ENCODE assay signal across 7 cellular contexts in the genomic region with DNA sequence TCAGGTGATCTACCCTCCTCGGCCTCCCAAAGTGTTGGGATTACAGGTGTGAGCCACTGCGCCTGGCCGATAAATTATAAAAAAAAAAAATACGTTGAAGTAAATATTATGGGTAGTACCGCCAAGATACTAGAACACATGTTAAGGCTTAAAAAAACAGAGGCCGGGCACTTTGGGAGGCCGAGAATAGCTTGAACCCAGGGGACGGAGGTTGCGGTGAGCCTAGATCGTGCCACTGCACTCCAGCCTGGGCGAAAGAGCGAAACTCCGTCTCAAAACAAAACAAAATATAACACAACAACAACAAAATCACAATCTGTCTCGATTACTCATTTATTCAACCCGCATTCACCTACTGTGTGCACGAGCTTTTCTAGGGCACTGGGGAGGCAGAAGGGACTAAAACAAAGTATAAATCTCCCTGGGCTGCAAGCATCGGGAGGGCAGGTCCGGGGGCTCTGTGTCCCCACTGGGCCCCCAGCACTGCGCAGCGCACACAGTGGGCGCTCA. TPM values are rescaled to one million over a fixed set of nuclear protein-coding genes. Genes with fewer than 3 reads are reported as not detected.
DNase-seq lines count a peak whose midpoint lies in the region; FAIRE-seq and TF ChIP-seq lines count a peak whose summit lies in the region.

No MANE protein-coding gene starts in this region.

- peak overlapping the region; percentile 82 for H3K4me2 ChIP-seq in keratinocyte (ENCODE audit: control insufficient read depth, extremely low read depth, insufficient read depth, low read depth, low read length)

- H3K36me3 ChIP-seq in HUES48 (ENCODE audit: control insufficient read depth, insufficient read depth, low read length) = no peaks in the 10 kb centered on the region
- H3K36me3 ChIP-seq in keratinocyte (ENCODE audit: control insufficient read depth in 2 of 2, extremely low read depth in 1 of 2, insufficient read depth in 2 of 2, low read length in 2 of 2) = peaks cover 0 to 2% of the 10 kb centered on the region in 2 experiments
- H3K36me3 ChIP-seq in subcutaneous abdominal adipose tissue (ENCODE audit: control insufficient read depth in 5 of 5, insufficient read depth in 5 of 5, low read length in 5 of 5) = no peaks in the 10 kb centered on the region

- DNase-seq in activated naive CD8-positive, alpha-beta T cell treated with anti-CD3 and anti-CD28 coated beads for 36 hours = no peak
- DNase-seq in keratinocyte (ENCODE audit: low read depth, low spot score) (no peak), T-helper 9 cell (no peak), NCI-H2029 treated with DMSO at 0.1 percent for 48 hours (lab: John Stamatoyannopoulos, UW) (no peak), NCI-H1930 (lab: John Stamatoyannopoulos, UW) (no peak)

- H2AFZ ChIP-seq in keratinocyte (ENCODE audit: control insufficient read depth, low read length) = peak overlapping the region; percentile 83

- peaks cover 3% of the 10 kb centered on the region for H3K27me3 Mint-ChIP-seq in activated naive CD8-positive, alpha-beta T cell treated with anti-CD3 and anti-CD28 coated beads for 36 hours

- H3K9me3 Mint-ChIP-seq in activated naive CD8-positive, alpha-beta T cell treated with anti-CD3 and anti-CD28 coated beads for 36 hours = no peaks in the 10 kb centered on the region

- no peaks in the 10 kb centered on the region for H3K9me1 ChIP-seq in keratinocyte (ENCODE audit: control insufficient read depth, extremely low read depth, insufficient read depth, low read length)

- peaks cover 34% of the 10 kb centered on the region for H3K79me2 ChIP-seq in keratinocyte (ENCODE audit: control insufficient read depth, insufficient read depth, low read length)

- H3K27me3 ChIP-seq in HUES48 (ENCODE audit: control insufficient read depth, insufficient read depth, low read length) (no peaks in the 10 kb centered on the region), keratinocyte (ENCODE audit: control insufficient read depth, extremely low read depth, insufficient read depth, low read length) (no peaks in the 10 kb centered on the region), subcutaneous abdominal adipose tissue (ENCODE audit: control insufficient read depth in 5 of 5, insufficient read depth in 4 of 5, low read length in 5 of 5) (no peaks in the 10 kb centered on the region)

- no peak for FAIRE-seq in keratinocyte (lab: Jason Lieb, UNC)

- TF ChIP-seq CTCF in keratinocyte (optimal IDR thresholded peaks at IDR 0.05 in 1 of 3, IDR thresholded peaks at IDR 0.05 in 1 of 3, conservative IDR thresholded peaks at IDR 0.05 in 1 of 3; ENCODE audit: extremely low read depth in 1 of 3, insufficient read depth in 2 of 3, low read length in 3 of 3) = no peak

- peak overlapping the region; percentile 82 for H3K4me3 Mint-ChIP-seq in activated naive CD8-positive, alpha-beta T cell treated with anti-CD3 and anti-CD28 coated beads for 36 hours

- H3K27ac ChIP-seq in HUES48 (ENCODE audit: low read depth, low read length) = peak overlapping the region; percentile 93
- H3K27ac ChIP-seq in keratinocyte (ENCODE audit: control insufficient read depth, insufficient read depth, low read length) = peak overlapping the region; percentile 88
- H3K27ac ChIP-seq in subcutaneous abdominal adipose tissue (ENCODE audit: low read depth, low read length) = peak overlapping the region; percentile 91

- peaks cover 9% of the 10 kb centered on the region for H3K36me3 Mint-ChIP-seq in activated naive CD8-positive, alpha-beta T cell treated with anti-CD3 and anti-CD28 coated beads for 36 hours

- peak overlapping the region; percentile 85 for H3K27ac Mint-ChIP-seq in activated naive CD8-positive, alpha-beta T cell treated with anti-CD3 and anti-CD28 coated beads for 36 hours

- H3K4me1 ChIP-seq in HUES48 (ENCODE audit: control insufficient read depth, insufficient read depth, low read length) (peaks cover 12% of the 10 kb centered on the region), keratinocyte (ENCODE audit: control insufficient read depth, extremely low read depth, insufficient read depth, low read length) (peaks cover 7% of the 10 kb centered on the region), subcutaneous abdominal adipose tissue (ENCODE audit: control insufficient read depth in 5 of 5, insufficient read depth in 5 of 5, low read length in 5 of 5) (peaks cover 2 to 36% (median 29%) of the 10 kb centered on the region in 5 donors)

- H3K9ac ChIP-seq in HUES48 (ENCODE audit: low read depth, low read length) (peak overlapping the region; percentile 72), keratinocyte (ENCODE audit: control insufficient read depth, extremely low read depth, insufficient read depth, low read length) (peak overlapping the region; percentile 92), subcutaneous abdominal adipose tissue (ENCODE audit: low read length in 5 of 5) (peak overlapping the region in 4 of 5 donors; percentile 91 to 99 (median 95))

- peaks cover 8% of the 10 kb centered on the region for H4K20me1 ChIP-seq in keratinocyte (ENCODE audit: control insufficient read depth, extremely low read depth, insufficient read depth, low read length)

- H3K4me3 ChIP-seq in HUES48 (ENCODE audit: low read depth, low read length) (peak overlapping the region; percentile 74), keratinocyte (ENCODE audit: control insufficient read depth in 2 of 3, extremely low read depth in 1 of 3, insufficient read depth in 2 of 3, low read depth in 1 of 3, low read length in 3 of 3) (peak overlapping the region; percentile 85 to 98 (median 88)), subcutaneous abdominal adipose tissue (ENCODE audit: low read depth in 1 of 5, low read length in 5 of 5) (peak overlapping the region; percentile 71 to 98 (median 84))

- dilution Hi-C loops in keratinocyte (cut with MboI; ENCODE audit: extremely low pct_ligation_motif_present, low sequenced_read_pairs) = no loop called here

- peaks cover 26% of the 10 kb centered on the region for H3K4me1 Mint-ChIP-seq in activated naive CD8-positive, alpha-beta T cell treated with anti-CD3 and anti-CD28 coated beads for 36 hours

- H3K9me3 ChIP-seq in HUES48 (ENCODE audit: control insufficient read depth, insufficient read depth, low read length) = no peaks in the 10 kb centered on the region
- no peaks in the 10 kb centered on the region for H3K9me3 ChIP-seq in keratinocyte (ENCODE audit: control insufficient read depth, low read depth, low read length)
- no peaks in the 10 kb centered on the region for H3K9me3 ChIP-seq in subcutaneous abdominal adipose tissue (ENCODE audit: control insufficient read depth in 5 of 5, low read length in 5 of 5)

RNA-seq across cellular contexts. Expression of a gene that starts 1.3 kb away (rescaled TPM):
- total RNA-seq in activated naive CD8-positive, alpha-beta T cell treated with anti-CD3 and anti-CD28 coated beads for 36 hours = 10 to 100 TPM in 1 of 2 experiments, 1 to 10 TPM in 1; 8.9 to 10.2 TPM
- polyA plus RNA-seq in keratinocyte = 0.28 to 0.50 TPM (median 0.42 TPM) in 3 replicates
- 1.0 TPM for polyA plus RNA-seq in keratinocyte (2011; ENCODE audit: low read depth)
- polyA plus RNA-seq in keratinocyte (2011; cell fraction: cytosol; rRNA removed) = 0.19 and 0.39 TPM in 2 replicates
- polyA plus RNA-seq in keratinocyte (2011; cell fraction: nucleus; rRNA removed) = 5.0 and 5.1 TPM in 2 replicates
- polyA plus RNA-seq in keratinocyte (2012; ENCODE audit: low replicate concordance) = 2.8 and 4.8 TPM in 2 replicates
- polyA minus RNA-seq in keratinocyte = 0.86 to 14.4 TPM (median 4.5 TPM) in 3 replicates
- polyA minus RNA-seq in keratinocyte (2011; cell fraction: cytosol; rRNA and poly(A)+ RNA removed) = 3.8 TPM
- polyA minus RNA-seq in keratinocyte (2011; cell fraction: nucleus; rRNA and poly(A)+ RNA removed) = 7.5 and 8.1 TPM in 2 replicates

RNA-seq across cellular contexts. Expression of a gene that starts 34.7 kb away (rescaled TPM):
- under 1 TPM; 0.19 to 0.22 TPM for total RNA-seq in activated naive CD8-positive, alpha-beta T cell treated with anti-CD3 and anti-CD28 coated beads for 36 hours
- not detected in 3 replicates for polyA plus RNA-seq in keratinocyte
- not detected for polyA plus RNA-seq in keratinocyte (2011; ENCODE audit: low read depth)
- polyA plus RNA-seq in keratinocyte (2011; cell fraction: cytosol; rRNA removed) = not detected in 2 replicates
- 0.04 TPM in 1 of 2 replicates, not detected in the other for polyA plus RNA-seq in keratinocyte (2011; cell fraction: nucleus; rRNA removed)
- polyA plus RNA-seq in keratinocyte (2012; ENCODE audit: low replicate concordance) = 0.13 TPM in 1 of 2 replicates, not detected in the other
- not detected in 3 replicates for polyA minus RNA-seq in keratinocyte
- not detected for polyA minus RNA-seq in keratinocyte (2011; cell fraction: cytosol; rRNA and poly(A)+ RNA removed)
- not detected in 2 replicates for polyA minus RNA-seq in keratinocyte (2011; cell fraction: nucleus; rRNA and poly(A)+ RNA removed)
